ENCODE assay signal across 9 cellular contexts in the genomic region with DNA sequence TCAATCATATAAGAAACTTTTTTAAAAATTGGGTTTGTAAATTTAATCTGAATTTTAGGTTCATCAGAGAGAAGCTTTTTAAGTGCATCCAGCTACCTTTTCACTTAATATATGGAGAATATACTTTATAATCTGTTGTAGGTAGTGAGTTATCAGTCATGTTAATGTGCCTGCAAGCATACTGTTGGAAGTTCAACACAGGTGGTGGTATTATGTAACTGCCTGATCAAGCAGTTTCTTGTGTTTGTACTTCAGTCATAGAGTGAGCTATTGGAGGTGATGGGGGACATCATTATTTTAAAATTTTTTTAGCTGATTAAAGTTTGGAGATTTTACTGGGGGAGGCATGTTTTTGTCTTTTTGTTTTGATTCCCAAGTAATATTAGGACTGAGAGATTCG. TPM values are rescaled to one million over a fixed set of nuclear protein-coding genes. Genes with fewer than 3 reads are reported as not detected.
A peak's percentile ranks its signal among the peaks of the same experiment; 100 is the strongest.
DNase-seq lines count a peak whose midpoint lies in the region; ATAC-seq and TF ChIP-seq lines count a peak whose summit lies in the region.
"Had no signal": no experiment of that assay in that cellular context is flagged by ENCODE, and none has a peak within 500 bp of the region (broad histone marks: within the 10 kb centered on the region; RNA-seq: fewer than 3 reads in every experiment).

No MANE protein-coding gene starts in this region.

- TF ChIP-seq CTCF in Caco-2 (IDR thresholded peaks at IDR 0.05; ENCODE audit: insufficient read depth in 1 of 2, low read depth in 1 of 2, low read length in 1 of 2, severe bottlenecking in 1 of 2, unreplicated experiment in 1 of 2) (no peak), IMR-90 (conservative IDR thresholded peaks at IDR 0.05; ENCODE audit: low read depth, low read length) (no peak), nephron progenitor cell (IDR thresholded peaks at IDR 0.05) (no peak), tibial artery (IDR thresholded peaks at IDR 0.05) (no peak)

- H3K36me3 Mint-ChIP-seq in Caco-2 (ENCODE audit: insufficient read depth, unreplicated experiment) (peaks cover 68% of the 10 kb centered on the region), nephron progenitor cell (ENCODE audit: low read depth) (peaks cover 46% of the 10 kb centered on the region)

- H4K8ac ChIP-seq in IMR-90 (ENCODE audit: low read depth in 2 of 2, low read length in 2 of 2), result no peak overlapping the region

- no peak overlapping the region for H3K18ac ChIP-seq in IMR-90 (ENCODE audit: low read depth, low read length)

- H4K5ac ChIP-seq in IMR-90 (ENCODE audit: low read depth, low read length), result no peak overlapping the region

- no peak overlapping the region for H3K4ac ChIP-seq in IMR-90 (ENCODE audit: low read depth, low read length)

- H3K79me1 ChIP-seq in IMR-90 (ENCODE audit: low read depth in 1 of 2, low read length in 2 of 2), result peaks cover 20 to 63% of the 10 kb centered on the region in 2 experiments

- H2BK20ac ChIP-seq in IMR-90 (ENCODE audit: low read depth, low read length), result no peak overlapping the region

- H3K9me1 ChIP-seq in IMR-90 (ENCODE audit: insufficient read depth, low read length), result peaks cover 2% of the 10 kb centered on the region; the same call in 1 of the 2 replicates

- H3K27me3 Mint-ChIP-seq in Caco-2 (ENCODE audit: insufficient read depth, unreplicated experiment), result no peaks in the 10 kb centered on the region
- no peaks in the 10 kb centered on the region for H3K27me3 Mint-ChIP-seq in nephron progenitor cell (ENCODE audit: low read depth, poor library complexity)

- H3K4me3 ChIP-seq in Caco-2 (ENCODE audit: low read depth, low read length), result no peak overlapping the region
- H3K4me3 ChIP-seq in IMR-90 (ENCODE audit: insufficient read depth, low read depth, low read length), result no peak overlapping the region
- H3K4me3 ChIP-seq in tibial artery, result peak overlapping the region in 1 of 2 donors; percentile 90

- H2AK5ac ChIP-seq in IMR-90 (ENCODE audit: low read depth, low read length), result no peak overlapping the region

- dilution Hi-C loops in IMR-90 (cut with HindIII; ENCODE audit: low sequenced_read_pairs, unreplicated experiment), result no loop called here

- H3K27ac Mint-ChIP-seq in Caco-2 (ENCODE audit: unreplicated experiment) (peak overlapping the region; percentile 97), nephron progenitor cell (no peak overlapping the region)

- no peaks in the 10 kb centered on the region for H3K9me3 ChIP-seq in Caco-2
- no peaks in the 10 kb centered on the region for H3K9me3 ChIP-seq in IMR-90 (ENCODE audit: control insufficient read depth, insufficient read depth, low read length)
- H3K9me3 ChIP-seq in tibial artery, result no peaks in the 10 kb centered on the region
- H3K9me3 ChIP-seq: Peyer's patch had no signal

- ATAC-seq in IMR-90 (ENCODE audit: low read depth), result no peak
- no peak for ATAC-seq in HG02588 (IDR thresholded peaks at IDR 0.05; ENCODE audit: unreplicated experiment)
- no peak for ATAC-seq in HG02852 (IDR thresholded peaks at IDR 0.05; ENCODE audit: unreplicated experiment)

- TF ChIP-seq POLR2A in IMR-90 (IDR thresholded peaks at IDR 0.05; ENCODE audit: low read depth, low read length), result no peak

- H3K9me3 Mint-ChIP-seq in Caco-2 (ENCODE audit: unreplicated experiment), result no peaks in the 10 kb centered on the region
- H3K9me3 Mint-ChIP-seq in nephron progenitor cell, result no peaks in the 10 kb centered on the region

- H3K14ac ChIP-seq in IMR-90 (replicated peaks; ENCODE audit: low read depth, low read length), result no peak overlapping the region

- no peak overlapping the region for H4K91ac ChIP-seq in IMR-90 (ENCODE audit: insufficient read depth, low read depth, low read length)

- no peaks in the 10 kb centered on the region for H3K27me3 ChIP-seq in Caco-2 (replicated peaks; ENCODE audit: control insufficient read depth, insufficient read depth, low read length)
- no peaks in the 10 kb centered on the region for H3K27me3 ChIP-seq in IMR-90 (ENCODE audit: control insufficient read depth, insufficient read depth, low read length)
- H3K27me3 ChIP-seq in tibial artery, result no peaks in the 10 kb centered on the region
- H3K27me3 ChIP-seq: Peyer's patch had no signal

- H3K4me1 Mint-ChIP-seq in Caco-2 (ENCODE audit: low read depth, unreplicated experiment), result peaks cover 37% of the 10 kb centered on the region
- H3K4me1 Mint-ChIP-seq in nephron progenitor cell, result peaks cover 47% of the 10 kb centered on the region

- H3K27ac ChIP-seq in IMR-90 (ENCODE audit: insufficient read depth, low read length), result no peak overlapping the region
- no peak overlapping the region for H3K27ac ChIP-seq in tibial artery
- H3K27ac ChIP-seq: Peyer's patch had no signal

- CTCF ChIA-PET in Caco-2 (lab: Charles Lee), result no interaction called here
- CTCF ChIA-PET in IMR-90 (lab: Yijun Ruan, JAX), result no interaction called here

- no peaks in the 10 kb centered on the region for H3K36me3 ChIP-seq in Caco-2 (ENCODE audit: control insufficient read depth, insufficient read depth, low read length)
- peaks cover 2% of the 10 kb centered on the region for H3K36me3 ChIP-seq in IMR-90 (ENCODE audit: control insufficient read depth, insufficient read depth, low read length)
- peaks cover 0 to 8% (median 4%) of the 10 kb centered on the region in 3 donors for H3K36me3 ChIP-seq in tibial artery

- H3K4me1 ChIP-seq in Caco-2, result peaks cover 37% of the 10 kb centered on the region
- H3K4me1 ChIP-seq in IMR-90 (ENCODE audit: control insufficient read depth, insufficient read depth, low read length), result peaks cover 5% of the 10 kb centered on the region
- peaks cover 0 to 59% (median 37%) of the 10 kb centered on the region in 4 donors for H3K4me1 ChIP-seq in tibial artery

- no peak overlapping the region for H2BK5ac ChIP-seq in IMR-90 (ENCODE audit: low read depth, low read length, poor library complexity, severe bottlenecking)

- no peak overlapping the region for H2AFZ ChIP-seq in IMR-90 (replicated peaks; ENCODE audit: low read length, poor library complexity)

- in situ Hi-C loops in IMR-90 (cut with MboI; ENCODE audit: low sequenced_read_pairs), result no loop called here

- H3K4me3 Mint-ChIP-seq in Caco-2 (ENCODE audit: unreplicated experiment), result peak overlapping the region; percentile 96
- H3K4me3 Mint-ChIP-seq in nephron progenitor cell, result peak overlapping the region; percentile 99

- TF ChIP-seq RAD21 in IMR-90 (IDR thresholded peaks at IDR 0.05; ENCODE audit: low read length), result no peak

- no peak overlapping the region for H3K4me2 ChIP-seq in IMR-90 (ENCODE audit: low read depth, low read length)

- no peak overlapping the region for H2BK120ac ChIP-seq in IMR-90 (ENCODE audit: low read depth, low read length)

- BruUV-seq in Caco-2 (replicated peaks; lab: Mats Ljungman, UMichigan) (no TSS peak), IMR-90 (replicated peaks; lab: Mats Ljungman, UMichigan) (no TSS peak)

- H2BK15ac ChIP-seq in IMR-90 (ENCODE audit: low read depth, low read length), result no peak overlapping the region

- intact Hi-C loops in Caco-2 (cut with micrococcal nuclease; ENCODE audit: unreplicated experiment) (no loop called here), IMR-90 (cut with micrococcal nuclease) (no loop called here), tibial artery (cut with DNase I; ENCODE audit: low total_unique reads) (loop anchor here (5.0 kb wide), 1 partner anchor 103 kb away; no protein-coding TSS in a partner anchor)

- no peak overlapping the region for H3K9ac ChIP-seq in IMR-90 (ENCODE audit: low read depth, low read length)

- DNase-seq in Caco-2 (no peak), IMR-90 (no peak), cerebellar cortex (ENCODE audit: low spot score) (peak; percentile 61), nephron progenitor cell (no peak), tibial artery (no peak)
- DNase-seq: NCI-H1417 treated with DMSO at 0.1 percent for 48 hours, Peyer's patch had no signal

- WGBS in IMR-90 (ENCODE audit: extremely low coverage in 2 of 2, insufficient read length in 1 of 2), 2 experiments, result no CpG with 5 or more reads among the region's 1 CpG

- H2AK9ac ChIP-seq in IMR-90 (replicated peaks; ENCODE audit: low read depth, low read length, poor library complexity), result no peak overlapping the region

- peaks cover 45% of the 10 kb centered on the region; the same call in 1 of the 2 replicates for H4K20me1 ChIP-seq in IMR-90 (ENCODE audit: insufficient read depth, low read length)

- H3K23ac ChIP-seq in IMR-90 (ENCODE audit: low read depth, low read length), result peak overlapping the region; percentile 72; the same call in 1 of the 2 replicates

- POLR2A ChIA-PET in Caco-2 (lab: Charles Lee) (interaction anchor here (0.6 kb wide), 1 partner anchor 11 kb away, joined by 6 read pairs; no protein-coding TSS in a partner anchor), IMR-90 (lab: Charles Lee; ENCODE audit: unreplicated experiment) (interaction anchor here (0.6 kb wide), 1 partner anchor 339 kb away, joined by 5 read pairs; no protein-coding TSS in a partner anchor)

- no peak overlapping the region for H3K56ac ChIP-seq in IMR-90 (ENCODE audit: extremely low read depth, insufficient read depth, low read length)

TF ChIP-seq in IMR-90, 13 proteins besides CTCF, POLR2A, EP300 and RAD21 (continues in another document):
- TF ChIP-seq RCOR1 (IDR thresholded peaks at IDR 0.05; ENCODE audit: insufficient replicate concordance, low read length) (no peak), MAZ (IDR thresholded peaks at IDR 0.05; ENCODE audit: borderline replicate concordance, low read depth, low read length) (no peak), MXI1 (IDR thresholded peaks at IDR 0.05; ENCODE audit: borderline replicate concordance, low read depth, low read length) (no peak), FOS (IDR thresholded peaks at IDR 0.05; ENCODE audit: low read depth, low read length) (no peak), CEBPB (IDR thresholded peaks at IDR 0.05; ENCODE audit: low read depth, low read length) (no peak), CHD1 (IDR thresholded peaks at IDR 0.05; ENCODE audit: low read depth, low read length) (no peak)
- TF ChIP-seq, protein P1, sequence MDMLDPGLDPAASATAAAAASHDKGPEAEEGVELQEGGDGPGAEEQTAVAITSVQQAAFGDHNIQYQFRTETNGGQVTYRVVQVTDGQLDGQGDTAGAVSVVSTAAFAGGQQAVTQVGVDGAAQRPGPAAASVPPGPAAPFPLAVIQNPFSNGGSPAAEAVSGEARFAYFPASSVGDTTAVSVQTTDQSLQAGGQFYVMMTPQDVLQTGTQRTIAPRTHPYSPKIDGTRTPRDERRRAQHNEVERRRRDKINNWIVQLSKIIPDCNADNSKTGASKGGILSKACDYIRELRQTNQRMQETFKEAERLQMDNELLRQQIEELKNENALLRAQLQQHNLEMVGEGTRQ (IDR thresholded peaks at IDR 0.05; ENCODE audit: low read depth, low read length), result no peak

RNA-seq across cellular contexts. Expression of a gene that starts 2.5 kb away (rescaled TPM):
- total RNA-seq in Caco-2 (2022), result 46.7 and 48.5 TPM in 2 replicates
- 41.4 and 49.4 TPM in 2 replicates for total RNA-seq in IMR-90 (2012; rRNA removed)
- 13.3 and 17.0 TPM in 2 replicates for polyA plus RNA-seq in IMR-90 (2012; rRNA removed)
- polyA plus RNA-seq in IMR-90 (2012; cell fraction: cytosol; rRNA removed), result 3.5 and 4.6 TPM in 2 replicates
- 4.7 and 22.3 TPM in 2 replicates for polyA plus RNA-seq in IMR-90 (2012; cell fraction: nucleus; rRNA removed; ENCODE audit: low replicate concordance)
